In genomic region chr12:7677432-7677888, GRCh38 we compare ENCODE assay signal across 1 cellular context.
TF ChIP-seq lines count a peak whose summit lies in the region.

No MANE protein-coding gene starts in this region.

TF ChIP-seq in H1, 55 proteins besides CTCF, POLR2A, EP300 and RAD21:
- peak; percentile 29; the same call in 1 of the 2 replicates for TF ChIP-seq CEBPB (IDR thresholded peaks at IDR 0.05; ENCODE audit: low read depth, low read length)
